In the genomic region with DNA sequence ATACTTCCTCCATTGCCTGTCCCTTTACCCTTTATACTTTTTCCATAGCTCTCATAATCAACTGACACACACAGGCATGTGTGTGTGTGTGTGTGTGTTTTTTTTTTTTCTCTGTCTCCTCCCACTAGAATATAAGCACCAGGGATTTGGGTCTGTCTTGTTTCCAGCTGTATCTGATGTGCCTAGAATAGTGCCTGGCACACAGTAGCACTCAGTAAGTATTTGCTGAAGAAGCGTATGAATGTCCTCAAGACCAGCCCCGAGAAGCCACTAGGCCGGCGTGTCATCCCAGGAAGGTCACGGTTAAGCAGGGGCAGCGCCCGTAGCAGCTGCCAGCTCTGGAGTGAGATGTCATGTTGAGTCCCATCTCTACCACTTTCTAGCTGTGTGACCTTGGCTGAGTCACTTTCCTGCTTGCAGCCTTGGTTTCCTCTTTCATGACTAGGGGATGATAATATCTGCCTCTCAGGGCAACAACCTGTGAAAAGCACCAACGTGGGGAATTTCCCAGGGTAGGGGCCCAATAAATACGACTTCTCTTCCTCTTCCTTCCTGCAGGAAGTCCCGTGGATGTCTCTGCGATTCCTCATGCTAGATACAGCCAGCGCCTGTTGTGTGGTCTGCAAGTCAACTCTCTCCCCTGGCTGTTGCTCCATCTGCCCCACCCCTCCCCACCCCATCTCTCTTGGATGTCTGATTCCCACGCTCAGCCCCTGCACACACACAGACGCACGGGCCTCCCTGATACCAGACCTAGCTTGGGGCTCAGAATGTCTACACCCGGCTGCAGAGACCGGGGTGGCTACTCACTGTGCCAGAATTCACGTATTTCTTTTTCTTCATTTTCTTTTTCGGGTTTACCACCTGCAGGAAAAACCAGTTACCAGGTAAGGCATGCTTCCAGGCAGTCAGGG, we compare ENCODE assay signal across 1 cellular context.
TF ChIP-seq lines count a peak whose summit lies in the region.

No MANE protein-coding gene starts in this region.

TF ChIP-seq in IMR-90, 13 proteins besides CTCF, POLR2A, EP300 and RAD21:
- TF ChIP-seq MAFK (IDR thresholded peaks at IDR 0.05; ENCODE audit: low read depth, low read length) (no peak), FOS (IDR thresholded peaks at IDR 0.05; ENCODE audit: low read depth, low read length) (0 out of 2 replicates have a peak, but pooled peaks have one; percentile 5), NFE2L2 (IDR thresholded peaks at IDR 0.05; ENCODE audit: low read depth, low read length) (no peak)
